Comparison of ENCODE assay signal across 16 cellular contexts in the genomic region with DNA sequence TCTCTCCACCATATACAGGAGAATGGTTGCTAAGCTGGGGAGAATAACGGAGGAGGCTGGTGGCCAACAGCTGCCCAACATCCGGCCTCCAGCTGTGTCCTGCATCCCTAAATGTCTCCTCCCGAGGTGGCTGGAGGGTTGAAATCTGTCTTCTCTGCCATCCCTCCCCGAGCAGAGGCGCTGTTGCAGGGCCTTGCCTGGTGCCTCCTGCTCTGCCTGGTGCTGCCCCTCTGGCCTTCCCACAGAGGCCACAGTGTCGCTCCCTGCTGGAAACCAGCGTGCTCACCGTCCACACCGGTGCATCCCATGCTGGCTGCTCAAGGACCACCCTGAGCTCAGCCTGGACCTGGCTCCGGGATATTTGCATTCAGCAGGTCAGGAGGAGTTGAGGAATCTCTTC.
A peak's percentile ranks its signal among the peaks of the same experiment; 100 is the strongest.
DNase-seq lines count a peak whose midpoint lies in the region; TF ChIP-seq lines count a peak whose summit lies in the region.
"Had no signal": no experiment of that assay in that cellular context is flagged by ENCODE, and none has a peak within 500 bp of the region (broad histone marks: within the 10 kb centered on the region; RNA-seq: fewer than 3 reads in every experiment).

No MANE protein-coding gene starts in this region.

- H3K9me3 ChIP-seq in ascending aorta (no peaks in the 10 kb centered on the region), Caco-2 (no peaks in the 10 kb centered on the region)
- H3K9me3 ChIP-seq: BLaER1 treated with 17β-estradiol and CSF1 and Interleukin-3, amounts not matched to agents 10 nM and 100 nM had no signal

- POLR2A ChIA-PET in Caco-2 (lab: Charles Lee), result no interaction called here

- BruUV-seq in Caco-2 (replicated peaks; lab: Mats Ljungman, UMichigan), result no TSS peak

- no peak for TF ChIP-seq CTCF in ascending aorta (IDR thresholded peaks at IDR 0.05)
- TF ChIP-seq CTCF in glutamatergic neuron (IDR thresholded peaks at IDR 0.05; ENCODE audit: partially characterized antibody, unreplicated experiment), result no peak
- TF ChIP-seq CTCF in Caco-2 (IDR thresholded peaks at IDR 0.05; ENCODE audit: insufficient read depth in 1 of 2, low read depth in 1 of 2, low read length in 1 of 2, severe bottlenecking in 1 of 2, unreplicated experiment in 1 of 2), result no peak

- intact Hi-C loops in ascending aorta (cut with DNase I), result no loop called here
- intact Hi-C loops in activated naive CD4-positive, alpha-beta T cell treated with anti-CD3 and anti-CD28 coated beads for 36 hours (cut with micrococcal nuclease), result loop anchor here (5.0 kb wide), 2 partner anchors 65 to 630 kb away; no protein-coding TSS in a partner anchor
- intact Hi-C loops in Caco-2 (cut with micrococcal nuclease; ENCODE audit: unreplicated experiment), result no loop called here

- H3K4me3 ChIP-seq in ascending aorta (no peak overlapping the region), Caco-2 (ENCODE audit: low read depth, low read length) (no peak overlapping the region)
- H3K4me3 ChIP-seq: BLaER1 treated with 17β-estradiol and CSF1 and Interleukin-3, amounts not matched to agents 10 nM and 100 nM; GM12878 had no signal

- peak overlapping the region; percentile 21 to 27 for H3K27ac ChIP-seq in ascending aorta
- H3K27ac ChIP-seq: BLaER1 treated with 17β-estradiol and CSF1 and Interleukin-3, amounts not matched to agents 10 nM and 100 nM had no signal

- H3K4me3 Mint-ChIP-seq in glutamatergic neuron (ENCODE audit: unreplicated experiment), result no peak overlapping the region
- no peak overlapping the region for H3K4me3 Mint-ChIP-seq in activated naive CD4-positive, alpha-beta T cell treated with anti-CD3 and anti-CD28 coated beads for 36 hours
- H3K4me3 Mint-ChIP-seq in Caco-2 (ENCODE audit: unreplicated experiment), result no peak overlapping the region
- H3K4me3 Mint-ChIP-seq: CD4-positive, CD25-positive, alpha-beta regulatory T cell had no signal

- peaks cover 6% of the 10 kb centered on the region for H3K9me3 Mint-ChIP-seq in glutamatergic neuron (ENCODE audit: unreplicated experiment)
- no peaks in the 10 kb centered on the region for H3K9me3 Mint-ChIP-seq in activated naive CD4-positive, alpha-beta T cell treated with anti-CD3 and anti-CD28 coated beads for 36 hours
- peaks cover 21% of the 10 kb centered on the region for H3K9me3 Mint-ChIP-seq in Caco-2 (ENCODE audit: unreplicated experiment)

- no peak overlapping the region for H3K27ac Mint-ChIP-seq in glutamatergic neuron (ENCODE audit: unreplicated experiment)
- H3K27ac Mint-ChIP-seq in activated naive CD4-positive, alpha-beta T cell treated with anti-CD3 and anti-CD28 coated beads for 36 hours, result no peak overlapping the region
- no peak overlapping the region for H3K27ac Mint-ChIP-seq in Caco-2 (ENCODE audit: unreplicated experiment)
- H3K27ac Mint-ChIP-seq: CD4-positive, CD25-positive, alpha-beta regulatory T cell had no signal

- H3K27me3 ChIP-seq in ascending aorta (no peaks in the 10 kb centered on the region), Caco-2 (replicated peaks; ENCODE audit: control insufficient read depth, insufficient read depth, low read length) (no peaks in the 10 kb centered on the region)
- H3K27me3 ChIP-seq: BLaER1 treated with 17β-estradiol and CSF1 and Interleukin-3, amounts not matched to agents 10 nM and 100 nM had no signal

- H3K36me3 Mint-ChIP-seq in glutamatergic neuron (ENCODE audit: unreplicated experiment), result no peaks in the 10 kb centered on the region
- no peaks in the 10 kb centered on the region for H3K36me3 Mint-ChIP-seq in activated naive CD4-positive, alpha-beta T cell treated with anti-CD3 and anti-CD28 coated beads for 36 hours (ENCODE audit: low read depth)
- H3K36me3 Mint-ChIP-seq in Caco-2 (ENCODE audit: insufficient read depth, unreplicated experiment), result peaks cover 8% of the 10 kb centered on the region
- H3K36me3 Mint-ChIP-seq: CD4-positive, CD25-positive, alpha-beta regulatory T cell had no signal

- DNase-seq in activated gamma-delta T cell (lab: John Stamatoyannopoulos, UW), result peak; percentile 7
- DNase-seq in activated gamma-delta T cell treated with Interleukin-2 at 50 U/mL for 16 hours, result no peak
- DNase-seq in ascending aorta (ENCODE audit: low spot score in 2 of 2), result peak in 1 of 2 donors; percentile 56
- peak; percentile 39 for DNase-seq in islet precursor cell
- DNase-seq in retina, result peak; percentile 27
- no peak for DNase-seq in glutamatergic neuron
- DNase-seq in activated naive CD4-positive, alpha-beta T cell treated with anti-CD3 and anti-CD28 coated beads for 36 hours, result no peak
- DNase-seq in Caco-2, result no peak
- DNase-seq: 8988T; ACHN; CD4-positive, CD25-positive, alpha-beta regulatory T cell; DMS79; GOT3; IMR-90 had no signal

- H3K36me3 ChIP-seq in ascending aorta (no peaks in the 10 kb centered on the region), Caco-2 (ENCODE audit: control insufficient read depth, insufficient read depth, low read length) (no peaks in the 10 kb centered on the region)
- H3K36me3 ChIP-seq: BLaER1 treated with 17β-estradiol and CSF1 and Interleukin-3, amounts not matched to agents 10 nM and 100 nM had no signal

- CTCF ChIA-PET in activated naive CD4-positive, alpha-beta T cell treated with anti-CD3 and anti-CD28 coated beads for 36 hours (lab: Charles Lee), result no interaction called here
- CTCF ChIA-PET in Caco-2 (lab: Charles Lee), result no interaction called here

- H3K4me1 Mint-ChIP-seq in glutamatergic neuron (ENCODE audit: low read depth, unreplicated experiment) (peaks cover 8% of the 10 kb centered on the region), Caco-2 (ENCODE audit: low read depth, unreplicated experiment) (peaks cover 11% of the 10 kb centered on the region)
- H3K4me1 Mint-ChIP-seq in activated naive CD4-positive, alpha-beta T cell treated with anti-CD3 and anti-CD28 coated beads for 36 hours (ENCODE audit: low read depth), result no peaks in the 10 kb centered on the region

- peaks cover 3% of the 10 kb centered on the region for H3K27me3 Mint-ChIP-seq in glutamatergic neuron (ENCODE audit: unreplicated experiment)
- peaks cover 7% of the 10 kb centered on the region for H3K27me3 Mint-ChIP-seq in activated naive CD4-positive, alpha-beta T cell treated with anti-CD3 and anti-CD28 coated beads for 36 hours (ENCODE audit: low read depth)
- H3K27me3 Mint-ChIP-seq in Caco-2 (ENCODE audit: insufficient read depth, unreplicated experiment), result no peaks in the 10 kb centered on the region
- H3K27me3 Mint-ChIP-seq: CD4-positive, CD25-positive, alpha-beta regulatory T cell had no signal

- H3K4me1 ChIP-seq in ascending aorta (peaks cover 0 to 7% of the 10 kb centered on the region in 2 donors), Caco-2 (peaks cover 7% of the 10 kb centered on the region)

Comparison
In these comparisons a context has a peak if more than half of its experiments do, and no peak if none do; other contexts are left out.
1. DNase-seq: peak in activated gamma-delta T cell (single experiment), islet precursor cell (single experiment) and retina (single experiment); none in activated gamma-delta T cell treated with Interleukin-2 at 50 U/mL for 16 hours (single experiment), glutamatergic neuron (single experiment), activated naive CD4-positive, alpha-beta T cell treated with anti-CD3 and anti-CD28 coated beads for 36 hours (single experiment) and Caco-2 (0 of 2).